Comparison of ENCODE assay signal across 8 cellular contexts in the genomic region with DNA sequence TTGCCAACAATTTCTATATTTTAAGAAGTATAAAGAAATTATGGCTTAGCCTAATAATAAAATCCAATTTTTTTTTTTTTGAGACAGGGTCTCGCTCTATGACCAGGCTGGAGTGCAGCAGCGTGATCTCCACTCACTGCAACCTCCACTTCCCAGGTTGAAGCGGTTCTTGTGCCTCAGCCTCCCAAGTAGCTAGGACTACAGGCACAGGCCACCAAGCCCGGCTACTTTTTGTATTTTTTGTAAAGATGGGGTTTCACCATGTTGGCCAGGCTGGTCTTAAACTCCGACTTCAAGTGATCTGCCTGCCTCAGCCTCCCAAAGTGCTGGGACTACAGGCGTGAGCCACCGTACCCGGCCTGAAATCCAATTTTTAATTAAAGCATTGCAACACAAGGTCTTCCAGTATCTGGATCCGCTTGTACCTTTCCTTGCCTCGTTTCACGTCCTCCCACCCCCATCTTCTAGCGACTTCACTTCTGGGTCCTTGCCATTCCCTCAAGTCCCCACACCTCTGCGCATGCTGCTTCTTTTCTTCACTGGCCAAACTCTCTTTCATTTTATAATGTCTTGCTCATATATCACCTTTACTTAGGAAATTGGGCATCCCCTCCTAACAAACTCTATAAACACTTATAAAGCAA. TPM values are rescaled to one million over a fixed set of nuclear protein-coding genes. Genes with fewer than 3 reads are reported as not detected.
A peak's percentile ranks its signal among the peaks of the same experiment; 100 is the strongest.
DNase-seq lines count a peak whose midpoint lies in the region; ATAC-seq and TF ChIP-seq lines count a peak whose summit lies in the region.

No MANE protein-coding gene starts in this region.

- H3K9me3 ChIP-seq in colonic mucosa = no peaks in the 10 kb centered on the region
- no peaks in the 10 kb centered on the region for H3K9me3 ChIP-seq in naive thymus-derived CD4-positive, alpha-beta T cell (ENCODE audit: control insufficient read depth in 2 of 3, low read length in 3 of 3)

- POLR2A ChIA-PET in naive thymus-derived CD4-positive, alpha-beta T cell (lab: Charles Lee) = interaction anchor here (0.6 to 2.5 kb wide), 10 partner anchors 18 to 1676 kb away, joined by 3 to 19 read pairs (median 4); partner anchors contain the start of genes DNAJB4 and ZZZ3

- H3K27ac Mint-ChIP-seq in naive thymus-derived CD4-positive, alpha-beta T cell = peak overlapping the region in 5 of 9 donors; percentile 29 to 80 (median 69)
- no peak overlapping the region for H3K27ac Mint-ChIP-seq in osteocyte (ENCODE audit: unreplicated experiment)

- no peaks in the 10 kb centered on the region for H3K27me3 Mint-ChIP-seq in naive thymus-derived CD4-positive, alpha-beta T cell
- no peaks in the 10 kb centered on the region for H3K27me3 Mint-ChIP-seq in osteocyte (ENCODE audit: unreplicated experiment)

- peaks cover 40% of the 10 kb centered on the region for H4K20me1 ChIP-seq in KMS-11 (ENCODE audit: insufficient read depth)

- H3K27me3 ChIP-seq in KMS-11 (ENCODE audit: insufficient read depth, low read depth) (no peaks in the 10 kb centered on the region), colonic mucosa (no peaks in the 10 kb centered on the region)
- H3K27me3 ChIP-seq in naive thymus-derived CD4-positive, alpha-beta T cell (ENCODE audit: control insufficient read depth in 2 of 2, insufficient read depth in 2 of 2, low read length in 2 of 2) = no peaks in the 10 kb centered on the region

- H3K4me1 ChIP-seq in KMS-11 (ENCODE audit: low read depth, poor library complexity, severe bottlenecking) = peaks cover 42% of the 10 kb centered on the region
- H3K4me1 ChIP-seq in colonic mucosa = peaks cover 14% of the 10 kb centered on the region
- peaks cover 44 to 53% of the 10 kb centered on the region in 2 donors for H3K4me1 ChIP-seq in naive thymus-derived CD4-positive, alpha-beta T cell (ENCODE audit: control insufficient read depth in 2 of 2, insufficient read depth in 2 of 2, low read length in 2 of 2)

- H3K27ac ChIP-seq in C4-2B (peak overlapping the region; percentile 42), KMS-11 (no peak overlapping the region), colonic mucosa (no peak overlapping the region)
- peak overlapping the region; percentile 97 for H3K27ac ChIP-seq in naive thymus-derived CD4-positive, alpha-beta T cell (ENCODE audit: low read depth, low read length)

- peak overlapping the region; percentile 66 for H3K4me2 ChIP-seq in KMS-11

- peak overlapping the region in 2 of 10 donors; percentile 81 to 89 for H3K4me3 Mint-ChIP-seq in naive thymus-derived CD4-positive, alpha-beta T cell
- H3K4me3 Mint-ChIP-seq in osteocyte (ENCODE audit: unreplicated experiment) = no peak overlapping the region

- peaks cover 4 to 26% (median 23%) of the 10 kb centered on the region in 5 donors for H3K36me3 Mint-ChIP-seq in naive thymus-derived CD4-positive, alpha-beta T cell
- H3K36me3 Mint-ChIP-seq in osteocyte (ENCODE audit: unreplicated experiment) = peaks cover 10% of the 10 kb centered on the region

- TF ChIP-seq CTCF in C4-2B (conservative IDR thresholded peaks at IDR 0.05) (no peak), KMS-11 (conservative IDR thresholded peaks at IDR 0.05; ENCODE audit: low read depth, low read length) (no peak), colonic mucosa (IDR thresholded peaks at IDR 0.05) (no peak), osteocyte (IDR thresholded peaks at IDR 0.05) (no peak), GM20000 (IDR thresholded peaks at IDR 0.05; ENCODE audit: extremely low read depth, missing control alignments) (no peak)

- H3K9ac ChIP-seq in KMS-11 (no peak overlapping the region), colonic mucosa (ENCODE audit: low read depth in 2 of 2, low read length in 2 of 2) (peak overlapping the region in 1 of 2 donors; percentile 28)

- H3K36me3 ChIP-seq in KMS-11 (ENCODE audit: insufficient read depth) (0 out of 2 replicates have a peak, but pooled peaks cover 7% of the 10 kb centered on the region), colonic mucosa (peaks cover 3% of the 10 kb centered on the region)
- H3K36me3 ChIP-seq in naive thymus-derived CD4-positive, alpha-beta T cell (ENCODE audit: control insufficient read depth in 2 of 3, insufficient read depth in 3 of 3, low read length in 3 of 3) = peaks cover 0 to 10% (median 0%) of the 10 kb centered on the region in 3 experiments

- peaks cover 94% of the 10 kb centered on the region for H3K79me2 ChIP-seq in KMS-11 (ENCODE audit: insufficient read depth, low read depth)

- H3K4me3 ChIP-seq in KMS-11 (IDR thresholded peaks at IDR 0.05; ENCODE audit: insufficient read depth, low read depth, low read length) (no peak overlapping the region), colonic mucosa (peak overlapping the region; percentile 58)
- H3K4me3 ChIP-seq in naive thymus-derived CD4-positive, alpha-beta T cell (ENCODE audit: low read length) = peak overlapping the region; percentile 99

- peaks cover 43 to 67% (median 45%) of the 10 kb centered on the region in 7 donors for H3K4me1 Mint-ChIP-seq in naive thymus-derived CD4-positive, alpha-beta T cell
- peaks cover 46% of the 10 kb centered on the region for H3K4me1 Mint-ChIP-seq in osteocyte (ENCODE audit: unreplicated experiment)

- H2AFZ ChIP-seq in KMS-11 (ENCODE audit: low read depth) = no peak overlapping the region

- CTCF ChIA-PET in naive thymus-derived CD4-positive, alpha-beta T cell (lab: Charles Lee) = no interaction called here

- DNase-seq in colonic mucosa (no peak), osteocyte (ENCODE audit: extremely low spot score, unreplicated experiment) (no peak), NCI-H2196 (lab: John Stamatoyannopoulos, UW; ENCODE audit: unreplicated experiment) (no peak), GM20000 (ENCODE audit: low spot score) (no peak), middle frontal gyrus (ENCODE audit: extremely low spot score, low spot score) (no peak)
- peak in 1 of 9 donors; percentile 10 for DNase-seq in naive thymus-derived CD4-positive, alpha-beta T cell

- no peaks in the 10 kb centered on the region for H3K9me3 Mint-ChIP-seq in naive thymus-derived CD4-positive, alpha-beta T cell
- H3K9me3 Mint-ChIP-seq in osteocyte (ENCODE audit: unreplicated experiment) = no peaks in the 10 kb centered on the region

- intact Hi-C loops in colonic mucosa (cut with DNase I) = loop anchor here (10.0 kb wide), 1 partner anchor 138 kb away; no protein-coding TSS in a partner anchor
- intact Hi-C loops in naive thymus-derived CD4-positive, alpha-beta T cell (cut with micrococcal nuclease) = loop anchor here in 1 of 2 donors (10.0 kb wide), 2 partner anchors 542 to 1902 kb away; partner anchors contain the start of gene ST6GALNAC3

- no peak for ATAC-seq in naive thymus-derived CD4-positive, alpha-beta T cell

RNA-seq across cellular contexts. Expression of gene FUBP1, which starts 2.3 kb away (rescaled TPM):
- total RNA-seq in colonic mucosa (100 to 1,000 TPM in 1 of 2 donors, 10 to 100 TPM in 1; 81.1 to 118 TPM), osteocyte (123 and 126 TPM in 2 replicates)
- 100 to 1,000 TPM; 182 to 253 (median 224) TPM for total RNA-seq in naive thymus-derived CD4-positive, alpha-beta T cell
- 10 to 100 TPM; 58.0 to 61.8 TPM for polyA plus RNA-seq in naive thymus-derived CD4-positive, alpha-beta T cell

RNA-seq across cellular contexts. Expression of gene DNAJB4, which starts 28.2 kb away (rescaled TPM):
- total RNA-seq in colonic mucosa (10 to 100 TPM; 12.2 to 29.3 TPM), osteocyte (89.2 and 95.8 TPM in 2 replicates)
- total RNA-seq in naive thymus-derived CD4-positive, alpha-beta T cell = 10 to 100 TPM; 11.4 to 20.1 (median 18.2) TPM
- 1 to 10 TPM; 5.9 to 7.2 TPM for polyA plus RNA-seq in naive thymus-derived CD4-positive, alpha-beta T cell

Comparison
In these comparisons a context has a peak if more than half of its experiments do, and no peak if none do; other contexts are left out.
1. H3K27ac ChIP-seq: peak in C4-2B (single experiment) and naive thymus-derived CD4-positive, alpha-beta T cell (single experiment); none in KMS-11 (single experiment) and colonic mucosa (single experiment).